10 cellular contexts compared by ENCODE assay signal in genomic region chr19:3055741-3056453, GRCh38. TPM values are rescaled to one million over a fixed set of nuclear protein-coding genes. Genes with fewer than 3 reads are reported as not detected.
DNase-seq lines count a peak whose midpoint lies in the region; ATAC-seq, FAIRE-seq and TF ChIP-seq lines count a peak whose summit lies in the region.
"Had no signal": no experiment of that assay in that cellular context is flagged by ENCODE, and none has a peak within 500 bp of the region (broad histone marks: within the 10 kb centered on the region; RNA-seq: fewer than 3 reads in every experiment).

No MANE protein-coding gene starts in this region.

- peak overlapping the region; percentile 63 for H3K27ac ChIP-seq in A673 (ENCODE audit: low read depth, low read length, poor library complexity, severe bottlenecking)
- no peak overlapping the region for H3K27ac ChIP-seq in astrocyte (ENCODE audit: low read depth, low read length)
- H3K27ac ChIP-seq in mesenchymal stem cell (ENCODE audit: low read length, poor library complexity, severe bottlenecking): peak overlapping the region; percentile 67
- no peak overlapping the region for H3K27ac ChIP-seq in CD8-positive, alpha-beta memory T cell (ENCODE audit: low read depth, low read length)

- DNase-seq in A673 (ENCODE audit: low spot score) (no peak), NCI-H1417 treated with DMSO at 0.1 percent for 48 hours (lab: John Stamatoyannopoulos, UW) (peak; percentile 91), astrocyte (ENCODE audit: low read depth) (no peak), mesenchymal stem cell (no peak), SIG-M5 treated with dmso at 0.1 percent for 504 hours (lab: John Stamatoyannopoulos, UW; ENCODE audit: unreplicated experiment) (no peak)
- DNase-seq in CD8-positive, alpha-beta memory T cell: no peak
- DNase-seq in activated naive CD4-positive, alpha-beta T cell treated with anti-CD3 and anti-CD28 coated beads, Interleukin-2, amount 50 U/mL, for 16 hours: no peak
- DNase-seq: RPMI8226; stimulated activated naive CD4-positive, alpha-beta T cell had no signal

- H3K4me2 ChIP-seq in astrocyte (ENCODE audit: low read length): peak overlapping the region; percentile 17
- H3K4me2 ChIP-seq in mesenchymal stem cell (ENCODE audit: low read length, poor library complexity, severe bottlenecking): peak overlapping the region; percentile 51

- CTCF ChIA-PET in A673 (lab: Charles Lee): no interaction called here
- CTCF ChIA-PET in CD8-positive, alpha-beta memory T cell (lab: Charles Lee): interaction anchor here (2.7 kb wide), 1 partner anchor 20 kb away, joined by 8 read pairs; no protein-coding TSS in a partner anchor

- H3K18ac ChIP-seq in mesenchymal stem cell (ENCODE audit: low read depth in 1 of 2, low read length in 2 of 2): no peak overlapping the region

- no peak overlapping the region for H3K4me3 Mint-ChIP-seq in astrocyte (ENCODE audit: unreplicated experiment)
- peak overlapping the region in 1 of 7 donors; percentile 44 for H3K4me3 Mint-ChIP-seq in CD8-positive, alpha-beta memory T cell

- intact Hi-C loops in A673 (cut with micrococcal nuclease; ENCODE audit: unreplicated experiment): no loop called here

- H3K79me2 ChIP-seq in astrocyte (ENCODE audit: insufficient read depth, low read length): peaks cover 28% of the 10 kb centered on the region

- H3K4me3 ChIP-seq in A673 (ENCODE audit: low read depth, low read length, poor library complexity, severe bottlenecking) (no peak overlapping the region), astrocyte (ENCODE audit: insufficient read depth, low read depth, low read length) (no peak overlapping the region), mesenchymal stem cell (ENCODE audit: insufficient read depth in 1 of 2, low read depth in 1 of 2, low read length in 2 of 2) (no peak overlapping the region)
- no peak overlapping the region for H3K4me3 ChIP-seq in CD8-positive, alpha-beta memory T cell (ENCODE audit: low read length)

- FAIRE-seq in astrocyte (lab: Jason Lieb, UNC): no peak

- peaks cover 13% of the 10 kb centered on the region for H3K36me3 Mint-ChIP-seq in astrocyte (ENCODE audit: low read depth, unreplicated experiment)
- peaks cover 0 to 72% (median 13%) of the 10 kb centered on the region in 3 donors for H3K36me3 Mint-ChIP-seq in CD8-positive, alpha-beta memory T cell

- H2BK120ac ChIP-seq in mesenchymal stem cell (ENCODE audit: low read depth, low read length): no peak overlapping the region

- peaks cover 16% of the 10 kb centered on the region for H3K4me1 ChIP-seq in A673 (ENCODE audit: insufficient read depth, low read length, poor library complexity, severe bottlenecking)
- H3K4me1 ChIP-seq in astrocyte (ENCODE audit: insufficient read depth, low read length): peaks cover 24% of the 10 kb centered on the region
- peaks cover 49% of the 10 kb centered on the region for H3K4me1 ChIP-seq in mesenchymal stem cell (ENCODE audit: control insufficient read depth, insufficient read depth, low read depth, low read length)
- peaks cover 69% of the 10 kb centered on the region for H3K4me1 ChIP-seq in CD8-positive, alpha-beta memory T cell (ENCODE audit: insufficient read depth, low read length)

- H2AFZ ChIP-seq in astrocyte (ENCODE audit: low read depth, low read length) (no peak overlapping the region), mesenchymal stem cell (ENCODE audit: low read depth, low read length) (no peak overlapping the region)

- peak overlapping the region; percentile 5 for H2AK5ac ChIP-seq in mesenchymal stem cell (ENCODE audit: low read length, severe bottlenecking)

- H2BK5ac ChIP-seq in mesenchymal stem cell (ENCODE audit: low read depth, low read length, poor library complexity, severe bottlenecking): peak overlapping the region; percentile 19

- H3K23ac ChIP-seq in mesenchymal stem cell (ENCODE audit: low read length in 2 of 2): no peak overlapping the region

- H3K27me3 Mint-ChIP-seq in astrocyte (ENCODE audit: low read depth, unreplicated experiment): no peaks in the 10 kb centered on the region
- no peaks in the 10 kb centered on the region for H3K27me3 Mint-ChIP-seq in CD8-positive, alpha-beta memory T cell

- 73% methylated on average over 31 of the region's 31 CpGs for WGBS in mesenchymal stem cell

- H4K91ac ChIP-seq in mesenchymal stem cell (ENCODE audit: low read length): no peak overlapping the region

- no peak overlapping the region for H3K27ac Mint-ChIP-seq in astrocyte (ENCODE audit: unreplicated experiment)
- H3K27ac Mint-ChIP-seq in CD8-positive, alpha-beta memory T cell: peak overlapping the region in 1 of 8 donors; percentile 14

- H3K27me3 ChIP-seq in A673 (replicated peaks; ENCODE audit: insufficient read depth, low read depth, low read length, poor library complexity) (no peaks in the 10 kb centered on the region), astrocyte (ENCODE audit: insufficient read depth, low read length) (no peaks in the 10 kb centered on the region), mesenchymal stem cell (ENCODE audit: control insufficient read depth in 1 of 2, insufficient read depth in 1 of 2, low read length in 2 of 2) (peaks cover 0 to 4% of the 10 kb centered on the region in 2 experiments)
- no peaks in the 10 kb centered on the region for H3K27me3 ChIP-seq in CD8-positive, alpha-beta memory T cell (ENCODE audit: insufficient read depth, low read length, poor library complexity, severe bottlenecking)

- no peaks in the 10 kb centered on the region for H3K9me3 ChIP-seq in A673 (ENCODE audit: low read depth, low read length, poor library complexity, severe bottlenecking)
- H3K9me3 ChIP-seq in astrocyte (ENCODE audit: insufficient read depth, low read depth, low read length): no peaks in the 10 kb centered on the region
- H3K9me3 ChIP-seq in mesenchymal stem cell (ENCODE audit: control insufficient read depth, low read length): no peaks in the 10 kb centered on the region
- no peaks in the 10 kb centered on the region for H3K9me3 ChIP-seq in CD8-positive, alpha-beta memory T cell (ENCODE audit: low read length)

- BruUV-seq in A673 (replicated peaks; lab: Mats Ljungman, UMichigan): no TSS peak

- peak overlapping the region; percentile 20 for H4K8ac ChIP-seq in mesenchymal stem cell (ENCODE audit: low read length)

- TF ChIP-seq CTCF in A673 (conservative IDR thresholded peaks at IDR 0.05; ENCODE audit: low read depth, low read length) (no peak), astrocyte (IDR thresholded peaks at IDR 0.05; ENCODE audit: insufficient read depth, low read depth, low read length) (no peak)

- ATAC-seq in HG03469 (IDR thresholded peaks at IDR 0.05; ENCODE audit: unreplicated experiment): no peak

- H4K20me1 ChIP-seq in astrocyte (ENCODE audit: insufficient read depth, low read length): peaks cover 68% of the 10 kb centered on the region

- peaks cover 24% of the 10 kb centered on the region for H3K79me1 ChIP-seq in mesenchymal stem cell (replicated peaks; ENCODE audit: low read length, poor library complexity, severe bottlenecking)

- no peaks in the 10 kb centered on the region for H3K9me3 Mint-ChIP-seq in astrocyte (ENCODE audit: unreplicated experiment)
- H3K9me3 Mint-ChIP-seq in CD8-positive, alpha-beta memory T cell: peaks cover 0 to 2% (median 0%) of the 10 kb centered on the region in 5 donors

- no peak overlapping the region for H3K9ac ChIP-seq in astrocyte (ENCODE audit: low read length)
- no peak overlapping the region for H3K9ac ChIP-seq in mesenchymal stem cell (ENCODE audit: low read length)

- H3K36me3 ChIP-seq in A673 (ENCODE audit: insufficient read depth, low read length, poor library complexity, severe bottlenecking) (peaks cover 69% of the 10 kb centered on the region), astrocyte (ENCODE audit: insufficient read depth, low read length) (peaks cover 12% of the 10 kb centered on the region), mesenchymal stem cell (ENCODE audit: control insufficient read depth in 1 of 2, insufficient read depth in 2 of 2, low read depth in 1 of 2, low read length in 2 of 2) (peaks cover 55 to 81% of the 10 kb centered on the region in 2 experiments)
- peaks cover 59% of the 10 kb centered on the region for H3K36me3 ChIP-seq in CD8-positive, alpha-beta memory T cell (ENCODE audit: insufficient read depth, low read length)

- no peak overlapping the region for H3K4ac ChIP-seq in mesenchymal stem cell (ENCODE audit: low read depth in 1 of 2, low read length in 2 of 2)

- peaks cover 8% of the 10 kb centered on the region for H3K4me1 Mint-ChIP-seq in astrocyte (ENCODE audit: low read depth, unreplicated experiment)
- H3K4me1 Mint-ChIP-seq in CD8-positive, alpha-beta memory T cell: peaks cover 36 to 57% (median 36%) of the 10 kb centered on the region in 3 donors

- POLR2A ChIA-PET in A673 (lab: Charles Lee; ENCODE audit: low non-redundant PET): no interaction called here
- POLR2A ChIA-PET in CD8-positive, alpha-beta memory T cell (lab: Charles Lee): interaction anchor here (0.6 kb wide), 1 partner anchor 13 kb away, joined by 3 read pairs; no protein-coding TSS in a partner anchor

- no peak overlapping the region for H2BK15ac ChIP-seq in mesenchymal stem cell (ENCODE audit: low read depth, poor library complexity, severe bottlenecking)

- H2BK12ac ChIP-seq in mesenchymal stem cell (ENCODE audit: low read length in 2 of 2): no peak overlapping the region

- H3K14ac ChIP-seq in mesenchymal stem cell (ENCODE audit: low read length in 2 of 2): no peak overlapping the region

RNA-seq across cellular contexts. Expression of gene TLE5, which starts 6.4 kb away (rescaled TPM):
- total RNA-seq in A673 (2021) (360 and 397 TPM in 2 replicates), astrocyte (200 and 210 TPM in 2 replicates)
- polyA plus RNA-seq in mesenchymal stem cell (2013, experiment 1 of 2): 329 TPM
- 321 TPM for polyA plus RNA-seq in mesenchymal stem cell (2013, experiment 2 of 2)
- 100 to 1,000 TPM; 335 to 352 TPM for total RNA-seq in CD8-positive, alpha-beta memory T cell
- 753 TPM for polyA plus RNA-seq in CD8-positive, alpha-beta memory T cell

RNA-seq across cellular contexts. Expression of gene TLE2, which starts 26.8 kb away (rescaled TPM):
- total RNA-seq in A673 (2021): 10.8 and 18.3 TPM in 2 replicates
- total RNA-seq in astrocyte: 0.48 and 0.79 TPM in 2 replicates
- 9.5 TPM for polyA plus RNA-seq in mesenchymal stem cell (2013, experiment 1 of 2)
- 8.7 TPM for polyA plus RNA-seq in mesenchymal stem cell (2013, experiment 2 of 2)
- 1 to 10 TPM; 3.8 to 5.3 TPM for total RNA-seq in CD8-positive, alpha-beta memory T cell
- 5.0 TPM for polyA plus RNA-seq in CD8-positive, alpha-beta memory T cell

RNA-seq across cellular contexts. Expression of gene GNA11, which starts 38.3 kb away (rescaled TPM):
- total RNA-seq in A673 (2021) (61.6 and 64.3 TPM in 2 replicates), astrocyte (39.9 and 41.0 TPM in 2 replicates)
- polyA plus RNA-seq in mesenchymal stem cell (2013, experiment 1 of 2): 49.8 TPM
- polyA plus RNA-seq in mesenchymal stem cell (2013, experiment 2 of 2): 49.0 TPM
- total RNA-seq in CD8-positive, alpha-beta memory T cell: 1 to 10 TPM; 5.8 TPM
- 0.10 TPM for polyA plus RNA-seq in CD8-positive, alpha-beta memory T cell

Comparison
In these comparisons a context has a peak if more than half of its experiments do, and no peak if none do; other contexts are left out.
1. H3K27ac ChIP-seq: peak in A673 (single experiment) and mesenchymal stem cell (single experiment); none in astrocyte (single experiment) and CD8-positive, alpha-beta memory T cell (single experiment).